15 cellular contexts compared by ENCODE assay signal in genomic region chr14:95362180-95362494, GRCh38. TPM values are rescaled to one million over a fixed set of nuclear protein-coding genes. Genes with fewer than 3 reads are reported as not detected.
A peak's percentile ranks its signal among the peaks of the same experiment; 100 is the strongest.
DNase-seq lines count a peak whose midpoint lies in the region; ATAC-seq and TF ChIP-seq lines count a peak whose summit lies in the region.
"Had no signal": no experiment of that assay in that cellular context is flagged by ENCODE, and none has a peak within 500 bp of the region (broad histone marks: within the 10 kb centered on the region; RNA-seq: fewer than 3 reads in every experiment).

No MANE protein-coding gene starts in this region.

- no peaks in the 10 kb centered on the region for H3K9me3 ChIP-seq in right atrium auricular region
- H3K9me3 ChIP-seq in duodenal mucosa (ENCODE audit: control insufficient read depth in 1 of 2, low read length in 2 of 2), result no peaks in the 10 kb centered on the region
- H3K9me3 ChIP-seq: HAP-1, mucosa of descending colon, psoas muscle, tibial nerve had no signal

- TF ChIP-seq CTCF in right atrium auricular region (IDR thresholded peaks at IDR 0.05) (no peak), GM20000 (IDR thresholded peaks at IDR 0.05; ENCODE audit: extremely low read depth, missing control alignments) (no peak)

- H3K4me3 ChIP-seq in right atrium auricular region (no peak overlapping the region), duodenal mucosa (ENCODE audit: low read depth in 1 of 2, low read length in 2 of 2) (peak overlapping the region; percentile 33 to 59)
- H3K4me3 ChIP-seq: HAP-1, mucosa of descending colon, psoas muscle had no signal

- intact Hi-C loops in left cardiac atrium (cut with DNase I), result no loop called here

- no peaks in the 10 kb centered on the region for H3K36me3 ChIP-seq in right atrium auricular region
- no peaks in the 10 kb centered on the region for H3K36me3 ChIP-seq in duodenal mucosa (ENCODE audit: control insufficient read depth in 1 of 2, insufficient read depth in 2 of 2, low read length in 2 of 2)
- H3K36me3 ChIP-seq: HAP-1, tibial nerve had no signal

- H3K9ac ChIP-seq in duodenal mucosa (ENCODE audit: low read depth in 1 of 2, low read length in 2 of 2), result peak overlapping the region in 1 of 2 donors; percentile 38

- ATAC-seq in left cardiac atrium (no peak), HG02870 (IDR thresholded peaks at IDR 0.05; ENCODE audit: unreplicated experiment) (no peak)

- H3K27ac ChIP-seq in right atrium auricular region, result no peak overlapping the region
- no peak overlapping the region for H3K27ac ChIP-seq in duodenal mucosa (ENCODE audit: low read depth, low read length)
- H3K27ac ChIP-seq: psoas muscle had no signal

- in situ Hi-C loops in G401 (cut with HindIII; ENCODE audit: low sequenced_read_pairs), result no loop called here

- H3K4me1 ChIP-seq in right atrium auricular region (peaks cover 0 to 24% of the 10 kb centered on the region in 2 donors), duodenal mucosa (ENCODE audit: control insufficient read depth in 1 of 2, insufficient read depth in 2 of 2, low read length in 2 of 2) (peaks cover 13 to 16% of the 10 kb centered on the region in 2 donors)
- H3K4me1 ChIP-seq: HAP-1, psoas muscle had no signal

- H3K27me3 ChIP-seq in right atrium auricular region (peaks cover 0 to 2% of the 10 kb centered on the region in 2 donors), duodenal mucosa (ENCODE audit: control insufficient read depth in 1 of 2, insufficient read depth in 2 of 2, low read length in 2 of 2) (no peaks in the 10 kb centered on the region)
- H3K27me3 ChIP-seq: tibial nerve had no signal

- DNase-seq in right atrium auricular region (ENCODE audit: low spot score) (peak; percentile 38), left cardiac atrium (no peak), iPS-NIHi7 (ENCODE audit: extremely low spot score) (peak; percentile 52), T1000 (lab: John Stamatoyannopoulos, UW) (no peak), GM20000 (ENCODE audit: low spot score) (no peak), G401 (ENCODE audit: low spot score) (no peak)
- DNase-seq: KG1; NCI-H187; stimulated activated naive CD4-positive, alpha-beta T cell had no signal

RNA-seq across cellular contexts. Expression of gene CLMN, which starts 42.4 kb away (rescaled TPM):
- total RNA-seq in right atrium auricular region (1 to 10 TPM; 3.4 to 4.0 TPM), left cardiac atrium (10 to 100 TPM; 11.1 to 13.2 TPM)
- not detected in 2 replicates for total RNA-seq in G401 (2014; rRNA removed; shearing (Covaris generic))

Comparison
In these comparisons a context has a peak if more than half of its experiments do, and no peak if none do; other contexts are left out.
1. DNase-seq: peak in right atrium auricular region (single experiment) and iPS-NIHi7 (single experiment); none in left cardiac atrium (single experiment), T1000 (single experiment), GM20000 (single experiment) and G401 (single experiment).
2. H3K4me3 ChIP-seq: peak in duodenal mucosa (2 of 2); none in right atrium auricular region (0 of 2).